In the genomic region with DNA sequence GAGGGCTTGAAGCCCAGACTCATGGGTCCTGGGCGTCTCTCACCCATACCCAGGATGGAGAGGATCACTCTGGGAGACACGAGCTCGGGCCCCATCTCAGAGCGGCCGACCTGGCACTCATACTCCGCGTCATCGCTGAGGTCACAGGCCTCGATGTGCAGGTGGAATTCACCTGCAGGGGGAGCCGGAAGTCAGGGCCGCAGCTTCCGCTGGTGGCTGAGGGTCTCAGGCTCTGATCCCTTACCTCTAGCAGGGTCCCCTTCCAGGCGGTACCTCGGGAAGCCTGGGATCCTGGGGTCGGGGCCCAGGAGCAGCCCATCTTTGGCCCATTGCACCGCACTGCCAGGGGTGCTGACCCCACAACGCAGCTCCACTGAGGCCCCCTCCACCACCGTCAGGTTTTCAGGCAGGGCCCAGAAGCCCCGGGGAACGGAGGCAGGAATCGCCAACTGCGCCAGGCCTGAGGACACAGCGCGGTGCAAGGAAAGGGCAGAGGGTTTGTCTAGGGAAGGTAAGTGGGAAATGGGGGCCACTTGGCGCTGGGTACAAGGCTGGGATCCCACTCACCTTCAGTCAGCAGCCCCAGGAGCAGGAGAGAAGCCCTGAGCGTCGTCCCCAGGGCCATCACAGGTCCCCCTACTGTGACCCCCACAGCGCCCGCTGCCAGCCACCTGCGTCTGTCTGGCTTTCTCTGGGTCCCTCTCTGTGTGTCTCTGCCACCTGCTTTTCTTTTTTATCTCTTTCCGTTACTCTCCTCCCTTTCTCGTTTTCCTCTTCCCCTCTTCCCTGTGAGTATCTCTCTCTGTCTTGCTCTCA, we compare ENCODE assay signal across 1 cellular context.
TF ChIP-seq lines count a peak whose summit lies in the region.

No MANE protein-coding gene starts in this region.

TF ChIP-seq in K562, 482 proteins besides CTCF, POLR2A, EP300 and RAD21:
- TF ChIP-seq TAF15 (IDR thresholded peaks at IDR 0.05; ENCODE audit: low read depth, low read length) (no peak), WHSC1 (IDR thresholded peaks at IDR 0.05; ENCODE audit: low read length) (no peak), MEF2D (tag; conservative IDR thresholded peaks at IDR 0.05; ENCODE audit: low read depth) (no peak), CREM (IDR thresholded peaks at IDR 0.05; ENCODE audit: low read depth) (0 out of 2 replicates have a peak, but pooled peaks have one; percentile 31), ATF1 (CRISPR knock-in tag; IDR thresholded peaks at IDR 0.05) (no peak), ATF1 (tag; IDR thresholded peaks at IDR 0.05) (peak; percentile 64)
- TF ChIP-seq, protein P1, sequence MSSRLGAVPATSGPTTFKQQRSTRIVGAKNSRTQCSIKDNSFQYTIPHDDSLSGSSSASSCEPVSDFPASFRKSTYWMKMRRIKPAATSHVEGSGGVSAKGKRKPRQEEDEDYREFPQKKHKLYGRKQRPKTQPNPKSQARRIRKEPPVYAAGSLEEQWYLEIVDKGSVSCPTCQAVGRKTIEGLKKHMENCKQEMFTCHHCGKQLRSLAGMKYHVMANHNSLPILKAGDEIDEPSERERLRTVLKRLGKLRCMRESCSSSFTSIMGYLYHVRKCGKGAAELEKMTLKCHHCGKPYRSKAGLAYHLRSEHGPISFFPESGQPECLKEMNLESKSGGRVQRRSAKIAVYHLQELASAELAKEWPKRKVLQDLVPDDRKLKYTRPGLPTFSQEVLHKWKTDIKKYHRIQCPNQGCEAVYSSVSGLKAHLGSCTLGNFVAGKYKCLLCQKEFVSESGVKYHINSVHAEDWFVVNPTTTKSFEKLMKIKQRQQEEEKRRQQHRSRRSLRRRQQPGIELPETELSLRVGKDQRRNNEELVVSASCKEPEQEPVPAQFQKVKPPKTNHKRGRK (tag; IDR thresholded peaks at IDR 0.05): peak; percentile 41; the same call in 1 of the 2 replicates
